In genomic region chr7:133714654-133715053, GRCh38 we compare ENCODE assay signal across 6 cellular contexts.
"Had no signal": no experiment of that assay in that cellular context is flagged by ENCODE, and none has a peak within 500 bp of the region (broad histone marks: within the 10 kb centered on the region; RNA-seq: fewer than 3 reads in every experiment).

No MANE protein-coding gene starts in this region.

- H3K4me3 Mint-ChIP-seq: IgD-negative memory B cell had no signal

- DNase-seq: IMR-90, KBM-7 had no signal

- ATAC-seq: K562 had no signal

- H3K4me3 ChIP-seq: K562 had no signal

- H3K27ac Mint-ChIP-seq: IgD-negative memory B cell had no signal

- H3K27ac ChIP-seq: HL-60 had no signal

- FAIRE-seq: HTR-8/SVneo, K562 had no signal

- H3K4me1 Mint-ChIP-seq: IgD-negative memory B cell had no signal

- H3K27me3 Mint-ChIP-seq: IgD-negative memory B cell had no signal
